In the genomic region with DNA sequence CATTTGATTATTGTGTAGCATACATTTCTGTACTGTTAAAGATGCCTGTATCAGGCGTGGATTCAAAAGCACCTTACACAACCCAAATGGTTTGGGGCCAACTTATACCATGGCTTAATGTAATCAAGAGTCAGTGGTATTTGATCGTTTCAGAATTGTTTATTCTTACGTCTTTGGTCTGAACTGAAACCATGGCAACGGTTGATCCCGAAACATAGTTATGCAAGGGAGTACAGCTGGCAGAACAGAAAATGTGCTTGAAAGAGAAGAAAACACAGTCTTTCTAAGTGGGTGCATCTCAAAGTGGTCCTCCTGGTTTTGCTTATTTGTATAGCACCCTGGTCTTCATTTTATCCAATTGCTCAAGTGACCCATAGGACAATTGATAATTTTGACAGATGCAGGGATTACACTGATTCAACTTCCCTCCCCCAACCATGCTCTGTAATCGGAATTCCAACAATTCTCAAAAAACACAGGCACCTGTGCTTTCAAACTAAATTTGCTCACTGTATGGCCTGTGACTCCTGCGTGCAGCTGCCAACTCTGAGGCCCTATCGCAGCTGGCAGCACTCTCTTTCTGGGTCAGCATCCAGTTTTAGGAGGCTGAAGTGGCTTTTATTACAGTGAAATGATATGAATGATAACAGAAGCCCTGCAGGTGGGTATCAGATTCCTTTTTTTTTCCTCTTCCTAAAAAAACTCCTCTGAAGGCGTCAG, we compare ENCODE assay signal across 16 cellular contexts.
DNase-seq lines count a peak whose midpoint lies in the region; TF ChIP-seq lines count a peak whose summit lies in the region.
"Had no signal": no experiment of that assay in that cellular context is flagged by ENCODE, and none has a peak within 500 bp of the region (broad histone marks: within the 10 kb centered on the region; RNA-seq: fewer than 3 reads in every experiment).

No MANE protein-coding gene starts in this region.

- H3K9me3 Mint-ChIP-seq in activated T-helper 1 cell treated with anti-CD3 and anti-CD28 coated beads, Interleukin-12 subunit alpha, Interleukin-12 subunit beta, Interleukin-2, Interleukin-4 antibody, amounts not matched to agents 30 ng/mL and 10 ng/mL and 1 ng/mL, durations not matched to agents 14 hours and 24 hours and 36 hours: peaks cover 16% of the 10 kb centered on the region

- H3K4me3 ChIP-seq in retinal pigment epithelial cell (ENCODE audit: low read length): no peak overlapping the region
- H3K4me3 ChIP-seq: upper lobe of left lung had no signal

- H3K27me3 Mint-ChIP-seq in activated T-helper 1 cell treated with anti-CD3 and anti-CD28 coated beads, Interleukin-12 subunit alpha, Interleukin-12 subunit beta, Interleukin-2, Interleukin-4 antibody, amounts not matched to agents 30 ng/mL and 10 ng/mL and 1 ng/mL, durations not matched to agents 14 hours and 24 hours and 36 hours (ENCODE audit: insufficient read depth): peaks cover 3% of the 10 kb centered on the region
- H3K27me3 Mint-ChIP-seq: activated CD4-positive, alpha-beta memory T cell treated with anti-CD3 and anti-CD28 coated beads, Interleukin-2, amount 10 ng/mL, durations not matched to agents 7 days and 5 days had no signal

- TF ChIP-seq CTCF in retinal pigment epithelial cell (conservative IDR thresholded peaks at IDR 0.05; ENCODE audit: low read depth, low read length): no peak

- intact Hi-C loops in activated T-helper 1 cell treated with anti-CD3 and anti-CD28 coated beads, Interleukin-12 subunit alpha, Interleukin-12 subunit beta, Interleukin-2, Interleukin-4 antibody, amounts not matched to agents 30 ng/mL and 10 ng/mL and 1 ng/mL, durations not matched to agents 14 hours and 24 hours and 36 hours (cut with micrococcal nuclease): no loop called here

- H3K27ac Mint-ChIP-seq in activated T-helper 1 cell treated with anti-CD3 and anti-CD28 coated beads, Interleukin-12 subunit alpha, Interleukin-12 subunit beta, Interleukin-2, Interleukin-4 antibody, amounts not matched to agents 30 ng/mL and 10 ng/mL and 1 ng/mL, durations not matched to agents 14 hours and 24 hours and 36 hours: no peak overlapping the region
- H3K27ac Mint-ChIP-seq: activated CD4-positive, alpha-beta memory T cell treated with anti-CD3 and anti-CD28 coated beads, Interleukin-2, amount 10 ng/mL, durations not matched to agents 7 days and 5 days had no signal

- H3K4me1 Mint-ChIP-seq in activated T-helper 1 cell treated with anti-CD3 and anti-CD28 coated beads, Interleukin-12 subunit alpha, Interleukin-12 subunit beta, Interleukin-2, Interleukin-4 antibody, amounts not matched to agents 30 ng/mL and 10 ng/mL and 1 ng/mL, durations not matched to agents 14 hours and 24 hours and 36 hours (ENCODE audit: low read depth): no peaks in the 10 kb centered on the region
- H3K4me1 Mint-ChIP-seq: activated CD4-positive, alpha-beta memory T cell treated with anti-CD3 and anti-CD28 coated beads, Interleukin-2, amount 10 ng/mL, durations not matched to agents 7 days and 5 days had no signal

- no peak overlapping the region for H3K4me3 Mint-ChIP-seq in activated T-helper 1 cell treated with anti-CD3 and anti-CD28 coated beads, Interleukin-12 subunit alpha, Interleukin-12 subunit beta, Interleukin-2, Interleukin-4 antibody, amounts not matched to agents 30 ng/mL and 10 ng/mL and 1 ng/mL, durations not matched to agents 14 hours and 24 hours and 36 hours
- H3K4me3 Mint-ChIP-seq: activated CD4-positive, alpha-beta memory T cell treated with anti-CD3 and anti-CD28 coated beads, Interleukin-2, amount 10 ng/mL, durations not matched to agents 7 days and 5 days had no signal

- no peaks in the 10 kb centered on the region for H3K36me3 Mint-ChIP-seq in activated T-helper 1 cell treated with anti-CD3 and anti-CD28 coated beads, Interleukin-12 subunit alpha, Interleukin-12 subunit beta, Interleukin-2, Interleukin-4 antibody, amounts not matched to agents 30 ng/mL and 10 ng/mL and 1 ng/mL, durations not matched to agents 14 hours and 24 hours and 36 hours (ENCODE audit: low read depth)

- DNase-seq in DMS 273 (lab: John Stamatoyannopoulos, UW; ENCODE audit: unreplicated experiment) (peak; percentile 14), DMS 273 treated with DMSO at 0.1 percent for 48 hours (lab: John Stamatoyannopoulos, UW) (no peak), NCI-H774 (lab: John Stamatoyannopoulos, UW) (peak; percentile 32), fibroblast of peridontal ligament (ENCODE audit: extremely low read depth) (peak; percentile 87), retinal pigment epithelial cell (ENCODE audit: low read depth) (peak; percentile 30), HuH-7.5 (ENCODE audit: low spot score) (no peak)
- no peak for DNase-seq in effector CD4-positive, alpha-beta T cell
- no peak for DNase-seq in activated T-helper 1 cell treated with anti-CD3 and anti-CD28 coated beads, Interleukin-12 subunit alpha, Interleukin-12 subunit beta, Interleukin-2, Interleukin-4 antibody, amounts not matched to agents 30 ng/mL and 10 ng/mL and 1 ng/mL, durations not matched to agents 14 hours and 24 hours and 36 hours (ENCODE audit: low spot score)
- DNase-seq: activated CD4-positive, alpha-beta memory T cell treated with anti-CD3 and anti-CD28 coated beads, Interleukin-2, amount 10 ng/mL, durations not matched to agents 7 days and 5 days; activated naive CD4-positive, alpha-beta T cell treated with anti-CD3 and anti-CD28 coated beads, Interleukin-2, amount 50 U/mL, for 16 hours; dermis blood vessel endothelial cell; GOT3; left cardiac atrium; NCI-H1694 treated with DMSO at 0.1 percent for 48 hours; T1000; upper lobe of left lung had no signal

Comparison
In these comparisons a context has a peak if more than half of its experiments do, and no peak if none do; other contexts are left out.
1. DNase-seq: peak in DMS 273 (single experiment), NCI-H774 (single experiment), fibroblast of peridontal ligament (single experiment) and retinal pigment epithelial cell (single experiment); none in DMS 273 treated with DMSO at 0.1 percent for 48 hours (single experiment), HuH-7.5 (single experiment), effector CD4-positive, alpha-beta T cell (single experiment) and activated T-helper 1 cell treated with anti-CD3 and anti-CD28 coated beads, Interleukin-12 subunit alpha, Interleukin-12 subunit beta, Interleukin-2, Interleukin-4 antibody, amounts not matched to agents 30 ng/mL and 10 ng/mL and 1 ng/mL, durations not matched to agents 14 hours and 24 hours and 36 hours (single experiment).